ENCODE assay signal across 16 cellular contexts in the genomic region with DNA sequence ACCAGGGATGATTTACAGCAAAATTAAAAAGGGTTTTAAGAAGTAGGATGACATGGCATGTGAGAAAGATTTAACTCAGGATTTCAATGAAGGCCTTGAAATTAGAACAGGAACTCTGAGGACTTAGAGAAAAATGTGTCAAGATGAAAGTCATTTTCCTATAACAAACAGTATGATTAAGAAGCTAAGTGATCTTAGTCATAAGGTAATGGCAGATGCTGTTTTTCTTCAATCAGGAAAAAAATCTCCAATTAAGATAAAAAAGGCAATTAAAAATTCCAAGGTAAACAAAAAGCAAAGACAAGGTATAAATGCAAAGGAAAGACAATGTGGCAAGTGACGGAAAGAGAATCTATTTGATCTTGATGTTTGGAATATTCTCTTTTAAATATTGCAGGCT.
"Had no signal": no experiment of that assay in that cellular context is flagged by ENCODE, and none has a peak within 500 bp of the region (broad histone marks: within the 10 kb centered on the region; RNA-seq: fewer than 3 reads in every experiment).

No MANE protein-coding gene starts in this region.

- H3K27me3 Mint-ChIP-seq: stimulated activated memory B cell treated with anti-CD40 and anti-IgM and Interleukin-4, amounts not matched to agents 10 μg/mL and 1 μg/mL and 100 μg/mL, for 72 hours had no signal

- H3K4me3 Mint-ChIP-seq: activated CD4-positive, alpha-beta T cell treated with anti-CD3 and anti-CD28 coated beads for 36 hours; activated naive CD4-positive, alpha-beta T cell treated with anti-CD3 and anti-CD28 coated beads, Interleukin-2, amount 50 U/mL, for 24 hours; nephron progenitor cell; stimulated activated memory B cell treated with anti-CD40 and anti-IgM and Interleukin-4, amounts not matched to agents 10 μg/mL and 1 μg/mL and 100 μg/mL, for 72 hours had no signal

- DNase-seq: activated CD4-positive, alpha-beta T cell treated with anti-CD3 and anti-CD28 coated beads for 36 hours; brain microvascular endothelial cell; cerebellar nuclear complex; foreskin keratinocyte; heart left ventricle; left lung; mesenchymal stem cell; nephron progenitor cell; right lobe of liver; spleen; stimulated activated CD4-positive, alpha-beta T cell treated with anti-CD3 and anti-CD28 coated beads, Interleukin-1b, Interleukin-23, amount 100 ng/mL, for 48 hours; trophoblast cell had no signal

- ATAC-seq: activated CD4-positive, alpha-beta T cell treated with anti-CD3 and anti-CD28 coated beads for 36 hours; heart left ventricle; left lung; right lobe of liver; stimulated activated memory B cell treated with anti-CD40 and anti-IgM and Interleukin-4, amounts not matched to agents 10 μg/mL and 1 μg/mL and 100 μg/mL, for 72 hours had no signal

- H3K27me3 ChIP-seq: brain microvascular endothelial cell, foreskin keratinocyte, heart left ventricle, left lung, right lobe of liver, spleen had no signal

- H3K4me3 ChIP-seq: heart left ventricle, left lung, prostate gland, right lobe of liver, spleen had no signal

- H3K27ac Mint-ChIP-seq: activated CD4-positive, alpha-beta T cell treated with anti-CD3 and anti-CD28 coated beads for 36 hours; activated naive CD4-positive, alpha-beta T cell treated with anti-CD3 and anti-CD28 coated beads, Interleukin-2, amount 50 U/mL, for 24 hours; nephron progenitor cell; stimulated activated memory B cell treated with anti-CD40 and anti-IgM and Interleukin-4, amounts not matched to agents 10 μg/mL and 1 μg/mL and 100 μg/mL, for 72 hours had no signal

- H3K9me3 Mint-ChIP-seq: activated naive CD4-positive, alpha-beta T cell treated with anti-CD3 and anti-CD28 coated beads, Interleukin-2, amount 50 U/mL, for 24 hours; nephron progenitor cell; stimulated activated memory B cell treated with anti-CD40 and anti-IgM and Interleukin-4, amounts not matched to agents 10 μg/mL and 1 μg/mL and 100 μg/mL, for 72 hours had no signal

- H3K27ac ChIP-seq: brain microvascular endothelial cell, foreskin keratinocyte, heart left ventricle, left lung, prostate gland, right lobe of liver, spleen, VCaP had no signal

- H3K4me1 Mint-ChIP-seq: nephron progenitor cell had no signal
